10 cellular contexts compared by ENCODE assay signal in genomic region chr1:67367370-67368345, GRCh38. TPM values are rescaled to one million over a fixed set of nuclear protein-coding genes. Genes with fewer than 3 reads are reported as not detected.
A peak's percentile ranks its signal among the peaks of the same experiment; 100 is the strongest.
DNase-seq lines count a peak whose midpoint lies in the region; ATAC-seq and TF ChIP-seq lines count a peak whose summit lies in the region.
"Had no signal": no experiment of that assay in that cellular context is flagged by ENCODE, and none has a peak within 500 bp of the region (broad histone marks: within the 10 kb centered on the region; RNA-seq: fewer than 3 reads in every experiment).

No MANE protein-coding gene starts in this region.

- no peaks in the 10 kb centered on the region for H3K36me3 ChIP-seq in BE2C
- H3K36me3 ChIP-seq in SJSA1 = no peaks in the 10 kb centered on the region
- H3K36me3 ChIP-seq: thoracic aorta had no signal

- ATAC-seq in GM21367 (IDR thresholded peaks at IDR 0.05; ENCODE audit: unreplicated experiment) (no peak), HG03095 (IDR thresholded peaks at IDR 0.05; ENCODE audit: unreplicated experiment) (no peak), GM18517 (IDR thresholded peaks at IDR 0.05; ENCODE audit: unreplicated experiment) (no peak)

- no peak overlapping the region for H3K4me3 ChIP-seq in BE2C (ENCODE audit: low read depth, low read length)
- H3K4me3 ChIP-seq in SJSA1 = no peak overlapping the region
- H3K4me3 ChIP-seq: skin epidermis, thoracic aorta had no signal

- TF ChIP-seq CTCF in BE2C (IDR thresholded peaks at IDR 0.05; ENCODE audit: low read depth, low read length) = peak; percentile 15; the same call in 1 of the 2 replicates

- no peaks in the 10 kb centered on the region for H3K9me3 ChIP-seq in BE2C
- H3K9me3 ChIP-seq in SJSA1 (replicated peaks) = no peaks in the 10 kb centered on the region
- H3K9me3 ChIP-seq: thoracic aorta had no signal

- H3K27ac ChIP-seq in SJSA1 = no peak overlapping the region
- H3K27ac ChIP-seq: skin epidermis, thoracic aorta had no signal

- peak; percentile 74 for DNase-seq in BE2C
- DNase-seq in HuH-7 (ENCODE audit: low spot score) = peak; percentile 68
- peak; percentile 20 to 58 for DNase-seq in SJSA1 (ENCODE audit: low read depth in 1 of 2, low spot score in 2 of 2)
- DNase-seq in hepatic stellate cell (ENCODE audit: low spot score) = peak; percentile 22
- DNase-seq in effector CD8-positive, alpha-beta T cell (lab: John Stamatoyannopoulos, UW) = no peak

- H3K4me1 ChIP-seq in BE2C (no peaks in the 10 kb centered on the region), SJSA1 (replicated peaks) (peaks cover 7% of the 10 kb centered on the region)

- H3K27me3 ChIP-seq in BE2C = no peaks in the 10 kb centered on the region
- peaks cover 3% of the 10 kb centered on the region; the same call in 1 of the 2 replicates for H3K27me3 ChIP-seq in SJSA1 (replicated peaks)

RNA-seq across cellular contexts. Expression of gene IL12RB2, which starts 60.0 kb away (rescaled TPM):
- 0.25 TPM for polyA plus RNA-seq in BE2C (2012; ENCODE audit: insufficient read depth, insufficient read length, low read depth)
- not detected in 2 replicates for total RNA-seq in SJSA1 (2014; rRNA removed; shearing (Covaris generic))
